ENCODE assay signal across 23 cellular contexts in the genomic region with DNA sequence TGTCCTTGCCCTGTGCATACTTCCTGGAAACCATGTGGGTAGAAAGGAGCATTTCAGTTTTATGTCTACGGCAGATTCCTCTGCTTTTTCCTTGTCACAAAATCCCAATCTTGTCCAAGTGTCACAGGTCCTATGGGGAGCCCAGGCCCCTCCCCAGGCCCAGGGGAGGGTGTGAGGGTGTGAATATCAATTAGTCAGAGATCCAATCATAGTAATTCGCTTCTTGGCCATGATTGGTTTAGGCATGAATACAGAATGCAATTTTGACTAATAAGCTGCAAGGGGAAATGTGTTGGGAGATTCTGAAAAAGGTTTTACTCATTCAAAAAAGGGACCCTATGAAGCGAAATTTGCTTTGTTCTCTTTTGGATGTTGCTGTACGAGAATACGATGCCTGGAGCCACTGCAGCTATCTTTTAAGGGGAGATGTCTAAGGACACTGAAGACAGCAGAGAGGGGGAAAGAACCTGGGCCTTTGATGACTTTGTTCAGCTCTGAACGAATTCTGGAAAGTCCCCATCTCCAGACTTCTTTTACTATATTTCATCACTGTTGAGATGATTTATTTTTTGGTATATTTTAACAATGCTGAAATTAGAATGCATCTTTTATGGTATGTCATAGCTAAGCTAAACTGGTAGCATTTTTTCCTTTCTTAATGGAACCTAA. TPM values are rescaled to one million over a fixed set of nuclear protein-coding genes. Genes with fewer than 3 reads are reported as not detected.
"Had no signal": no experiment of that assay in that cellular context is flagged by ENCODE, and none has a peak within 500 bp of the region (broad histone marks: within the 10 kb centered on the region; RNA-seq: fewer than 3 reads in every experiment).

No MANE protein-coding gene starts in this region.

- H3K36me3 ChIP-seq: heart left ventricle, lower lobe of right lung, stomach, thoracic aorta had no signal

- H3K4me3 ChIP-seq: heart left ventricle, lower lobe of right lung, skin epidermis, stomach, thoracic aorta had no signal

- H3K27me3 ChIP-seq: heart left ventricle had no signal

- H3K9me3 Mint-ChIP-seq: activated naive CD8-positive, alpha-beta T cell treated with anti-CD3 and anti-CD28 coated beads for 36 hours; brain; central memory CD8-positive, alpha-beta T cell; T-helper 1 cell treated with Interleukin-12 subunit alpha and Interleukin-12 subunit beta and Interleukin-4 antibody, amounts not matched to agents 30 μg/mL and 1 μg/mL, for 36 hours had no signal

- H3K27ac Mint-ChIP-seq: T-helper 1 cell treated with Interleukin-12 subunit alpha and Interleukin-12 subunit beta and Interleukin-4 antibody, amounts not matched to agents 30 μg/mL and 1 μg/mL, for 36 hours had no signal

- FAIRE-seq: frontal cortex, urothelium cell line had no signal

- H3K27me3 Mint-ChIP-seq: activated naive CD8-positive, alpha-beta T cell treated with anti-CD3 and anti-CD28 coated beads for 36 hours; brain; central memory CD8-positive, alpha-beta T cell had no signal

- ATAC-seq: heart left ventricle, left colon, lower lobe of right lung had no signal

- H3K4me1 ChIP-seq: lower lobe of right lung had no signal

- H3K4me3 Mint-ChIP-seq: activated naive CD8-positive, alpha-beta T cell treated with anti-CD3 and anti-CD28 coated beads for 36 hours; brain; central memory CD8-positive, alpha-beta T cell; T-helper 1 cell treated with Interleukin-12 subunit alpha and Interleukin-12 subunit beta and Interleukin-4 antibody, amounts not matched to agents 30 μg/mL and 1 μg/mL, for 36 hours had no signal

- H3K27ac ChIP-seq: lower lobe of right lung, skin epidermis had no signal

- DNase-seq: activated CD4-positive, alpha-beta T cell treated with anti-CD3 and anti-CD28 coated beads, Interleukin-2, amount 50 U/mL, for 1 hour; activated gamma-delta T cell; activated naive CD8-positive, alpha-beta T cell treated with anti-CD3 and anti-CD28 coated beads for 36 hours; amygdala; cortex of kidney; effector CD8-positive, alpha-beta T cell; heart left ventricle; left colon; lower lobe of right lung; midbrain; SIG-M5; stimulated activated CD4-positive, alpha-beta T cell treated with anti-CD3 and anti-CD28 coated beads, Interleukin-15, amount 100 ng/mL, for 24 hours; stimulated activated CD4-positive, alpha-beta T cell treated with anti-CD3 and anti-CD28 coated beads, Interleukin-4, amount 100 ng/mL, for 24 hours; stomach had no signal

- H3K9me3 ChIP-seq: heart left ventricle, lower lobe of right lung, stomach, thoracic aorta had no signal

RNA-seq across cellular contexts. Expression of a gene that starts 41.5 kb away (rescaled TPM):
- total RNA-seq: activated naive CD8-positive, alpha-beta T cell treated with anti-CD3 and anti-CD28 coated beads for 36 hours; fibroblast of lung; frontal cortex; heart left ventricle; left colon; lower lobe of right lung; myocyte; stomach; thoracic aorta had no signal
- polyA plus RNA-seq: fibroblast of lung, heart left ventricle, stomach had no signal
